Comparison of ENCODE assay signal across 8 cellular contexts in genomic region chr7:141014523-141015395, GRCh38. TPM values are rescaled to one million over a fixed set of nuclear protein-coding genes. Genes with fewer than 3 reads are reported as not detected.
DNase-seq lines count a peak whose midpoint lies in the region; ATAC-seq, FAIRE-seq and TF ChIP-seq lines count a peak whose summit lies in the region.

Gene MRPS33, minus strand, starts transcription at chr7:141014952. Its CDS starts 4,319 bp downstream, at chr7:141010633.

- no peaks in the 10 kb centered on the region for H3K9me2 ChIP-seq in Karpas-422 (replicated peaks; ENCODE audit: insufficient read depth, low read length)

- peak; percentile 85 for FAIRE-seq in RCC 7860 (lab: Jason Lieb, UNC)

- peak within 1 kb of the TSS; percentile 71 for H3K9ac ChIP-seq in Karpas-422 (ENCODE audit: low read length)

- no peaks in the 10 kb centered on the region for H4K20me1 ChIP-seq in Karpas-422 (ENCODE audit: insufficient read depth, low read depth, low read length)

- H3K4me2 ChIP-seq in Karpas-422 (ENCODE audit: low read depth, low read length, poor library complexity, severe bottlenecking) = peak within 1 kb of the TSS; percentile 57

- peak; percentile 99 for ATAC-seq in GM21825 (IDR thresholded peaks at IDR 0.05; ENCODE audit: unreplicated experiment)
- ATAC-seq in activated T-cell treated with anti-CD3 and anti-CD28 coated beads, Interleukin-2, amount 50 U/mL, for 72 hours (replicated peaks in 1 of 2) = peak; percentile 93

- H3K36me3 ChIP-seq in Karpas-422 (ENCODE audit: insufficient read depth, low read length) (no peaks in the 10 kb centered on the region), esophagus squamous epithelium (peaks cover 0 to 9% (median 4%) of the 10 kb centered on the region in 3 donors)

- WGBS in esophagus squamous epithelium, 2 donors = 1% methylated on average over 26 to 35 of the region's 47 CpGs

- peaks cover 3 to 10% of the 10 kb centered on the region in 2 donors for H3K36me3 Mint-ChIP-seq in activated T-cell treated with anti-CD3 and anti-CD28 coated beads, Interleukin-2, amount 50 U/mL, for 72 hours (ENCODE audit: insufficient read depth in 2 of 2)

- H3K9me3 ChIP-seq in Karpas-422 (ENCODE audit: low read length) (no peaks in the 10 kb centered on the region), esophagus squamous epithelium (no peaks in the 10 kb centered on the region)

- H3K27me3 ChIP-seq in Karpas-422 (ENCODE audit: low read length) = no peaks in the 10 kb centered on the region
- H3K27me3 ChIP-seq in esophagus squamous epithelium = peaks cover 0 to 16% (median 0%) of the 10 kb centered on the region in 4 donors

- peak in 3 of 4 donors; percentile 54 to 71 (median 55) for TF ChIP-seq POLR2A in esophagus squamous epithelium (IDR thresholded peaks at IDR 0.05)

- H2AFZ ChIP-seq in Karpas-422 (ENCODE audit: low read length) = peak within 1 kb of the TSS; percentile 83; the same call in 1 of the 2 replicates

- H3K4me1 ChIP-seq in Karpas-422 (ENCODE audit: low read length) = peaks cover 13% of the 10 kb centered on the region
- peaks cover 5 to 35% (median 9%) of the 10 kb centered on the region in 3 donors for H3K4me1 ChIP-seq in esophagus squamous epithelium

- peaks cover 33% of the 10 kb centered on the region for H3K4me1 Mint-ChIP-seq in activated T-cell treated with anti-CD3 and anti-CD28 coated beads, Interleukin-2, amount 50 U/mL, for 72 hours (ENCODE audit: low read depth)

- peaks cover 23% of the 10 kb centered on the region for H3K79me2 ChIP-seq in Karpas-422 (ENCODE audit: low read length)

- H3K27me3 Mint-ChIP-seq in activated T-cell treated with anti-CD3 and anti-CD28 coated beads, Interleukin-2, amount 50 U/mL, for 72 hours (ENCODE audit: low read depth) = peaks cover 6% of the 10 kb centered on the region

- H3K9me3 Mint-ChIP-seq in activated T-cell treated with anti-CD3 and anti-CD28 coated beads, Interleukin-2, amount 50 U/mL, for 72 hours = peaks cover 0 to 3% of the 10 kb centered on the region in 2 donors

- peak in 4 of 6 experiments; percentile 3 to 78 (median 28) for TF ChIP-seq CTCF in esophagus squamous epithelium (IDR thresholded peaks at IDR 0.05)

- peak within 1 kb of the TSS; percentile 71 for H3K4me3 ChIP-seq in Karpas-422 (ENCODE audit: low read length)
- peak within 1 kb of the TSS; percentile 36 to 85 (median 62) for H3K4me3 ChIP-seq in esophagus squamous epithelium

- H3K27ac ChIP-seq in Karpas-422 (ENCODE audit: low read length) = peak within 1 kb of the TSS; percentile 60
- H3K27ac ChIP-seq in esophagus squamous epithelium = peak within 1 kb of the TSS; percentile 81 to 95 (median 90)

- intact Hi-C loops in esophagus squamous epithelium (cut with DNase I) = no loop called here

- DNase-seq in Daoy (ENCODE audit: low read depth) = peak; percentile 95
- DNase-seq in Karpas-422 = peak; percentile 96
- DNase-seq in RCC 7860 (ENCODE audit: low spot score) = peak; percentile 97
- DNase-seq in activated T-cell treated with anti-CD3 and anti-CD28 coated beads, Interleukin-2, amount 50 U/mL, for 72 hours = peak; percentile 95 to 97
- peak; percentile 78 for DNase-seq in esophagus squamous epithelium (lab: John Stamatoyannopoulos, UW)
- peak; percentile 99 for DNase-seq in myocyte (ENCODE audit: low read depth)
- DNase-seq in stimulated activated CD8-positive, alpha-beta memory T cell treated with anti-CD3 and anti-CD28 coated beads, Interleukin-7, amount 100 ng/mL, for 48 hours (ENCODE audit: extremely low read depth in 1 of 2, low read depth in 1 of 2) = peak; percentile 83 to 95

- peak within 1 kb of the TSS; percentile 91 to 97 for H3K4me3 Mint-ChIP-seq in activated T-cell treated with anti-CD3 and anti-CD28 coated beads, Interleukin-2, amount 50 U/mL, for 72 hours

- H3K27ac Mint-ChIP-seq in activated T-cell treated with anti-CD3 and anti-CD28 coated beads, Interleukin-2, amount 50 U/mL, for 72 hours = peak within 1 kb of the TSS; percentile 99

RNA-seq across cellular contexts. Expression of gene MRPS33, which starts in this region (rescaled TPM):
- total RNA-seq in Daoy (2014; rRNA removed; shearing (Covaris generic)) = 49.5 and 64.8 TPM in 2 replicates
- total RNA-seq in Karpas-422 (2014; rRNA removed; shearing (Covaris generic); ENCODE audit: low replicate concordance) = 25.2 and 26.8 TPM in 2 replicates
- 10 to 100 TPM; 87.6 to 96.0 TPM for total RNA-seq in activated T-cell treated with anti-CD3 and anti-CD28 coated beads, Interleukin-2, amount 50 U/mL, for 72 hours
- 10 to 100 TPM; 12.7 to 25.2 (median 16.1) TPM for total RNA-seq in esophagus squamous epithelium
- total RNA-seq in myocyte = 47.5 and 59.6 TPM in 2 replicates
- 117 TPM for polyA plus RNA-seq in myocyte (2012)

Comparison
In these comparisons a context has a peak if more than half of its experiments do, and no peak if none do; other contexts are left out.
1. Peak in every context shown above with its lines: DNase-seq, ATAC-seq, H3K4me3 ChIP-seq and H3K27ac ChIP-seq.